ENCODE assay signal across 1 cellular context in the genomic region with DNA sequence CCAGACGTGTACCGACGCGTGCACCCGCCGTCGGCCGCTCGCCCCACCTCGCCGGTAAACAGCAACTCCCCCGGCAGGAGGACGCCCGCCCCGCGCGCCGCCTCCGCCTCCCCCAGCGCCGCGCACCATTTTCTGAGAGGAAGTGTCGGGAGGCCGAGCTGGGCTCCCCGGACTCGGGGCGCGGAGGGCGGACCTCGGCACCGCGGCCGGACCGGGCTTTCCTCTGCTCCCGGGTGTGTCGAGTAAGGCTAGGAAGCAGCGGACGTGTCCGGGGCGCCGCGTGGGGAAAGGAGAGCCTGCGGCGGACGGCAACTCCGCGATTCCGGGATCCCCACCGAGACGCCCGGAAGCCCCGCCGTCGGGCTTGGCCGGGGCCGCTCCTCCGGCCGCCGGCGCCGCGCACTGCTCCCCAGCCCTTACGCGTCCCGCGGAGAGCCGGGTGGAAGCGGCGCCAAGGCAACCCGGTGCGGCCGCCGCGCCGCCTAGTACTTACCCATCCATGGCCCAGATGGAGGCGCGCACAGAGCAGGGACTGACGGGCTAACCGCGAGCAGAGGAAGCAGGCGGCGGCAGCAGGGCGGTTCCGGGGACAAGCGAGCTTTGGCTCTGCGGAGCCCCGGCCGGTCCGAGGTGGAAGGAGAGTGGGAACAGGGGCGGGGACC.
TF ChIP-seq lines count a peak whose summit lies in the region.

A gene with protein sequence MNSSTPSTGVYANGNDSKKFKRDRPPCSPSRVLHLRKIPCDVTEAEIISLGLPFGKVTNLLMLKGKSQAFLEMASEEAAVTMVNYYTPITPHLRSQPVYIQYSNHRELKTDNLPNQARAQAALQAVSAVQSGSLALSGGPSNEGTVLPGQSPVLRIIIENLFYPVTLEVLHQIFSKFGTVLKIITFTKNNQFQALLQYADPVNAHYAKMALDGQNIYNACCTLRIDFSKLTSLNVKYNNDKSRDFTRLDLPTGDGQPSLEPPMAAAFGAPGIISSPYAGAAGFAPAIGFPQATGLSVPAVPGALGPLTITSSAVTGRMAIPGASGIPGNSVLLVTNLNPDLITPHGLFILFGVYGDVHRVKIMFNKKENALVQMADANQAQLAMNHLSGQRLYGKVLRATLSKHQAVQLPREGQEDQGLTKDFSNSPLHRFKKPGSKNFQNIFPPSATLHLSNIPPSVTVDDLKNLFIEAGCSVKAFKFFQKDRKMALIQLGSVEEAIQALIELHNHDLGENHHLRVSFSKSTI (minus strand): TSS at position 643 of the 662 bp plus-strand sequence. CDS start 35,754 bp downstream, outside the sequence.

TF ChIP-seq in WTC11, 78 proteins besides CTCF, POLR2A, EP300 and RAD21 (continued from another document):
- TF ChIP-seq, protein P1, sequence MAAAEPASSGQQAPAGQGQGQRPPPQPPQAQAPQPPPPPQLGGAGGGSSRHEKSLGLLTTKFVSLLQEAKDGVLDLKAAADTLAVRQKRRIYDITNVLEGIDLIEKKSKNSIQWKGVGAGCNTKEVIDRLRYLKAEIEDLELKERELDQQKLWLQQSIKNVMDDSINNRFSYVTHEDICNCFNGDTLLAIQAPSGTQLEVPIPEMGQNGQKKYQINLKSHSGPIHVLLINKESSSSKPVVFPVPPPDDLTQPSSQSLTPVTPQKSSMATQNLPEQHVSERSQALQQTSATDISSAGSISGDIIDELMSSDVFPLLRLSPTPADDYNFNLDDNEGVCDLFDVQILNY (CRISPR knock-in tag; IDR thresholded peaks at IDR 0.05), result peak; percentile 67
- TF ChIP-seq, protein P2, sequence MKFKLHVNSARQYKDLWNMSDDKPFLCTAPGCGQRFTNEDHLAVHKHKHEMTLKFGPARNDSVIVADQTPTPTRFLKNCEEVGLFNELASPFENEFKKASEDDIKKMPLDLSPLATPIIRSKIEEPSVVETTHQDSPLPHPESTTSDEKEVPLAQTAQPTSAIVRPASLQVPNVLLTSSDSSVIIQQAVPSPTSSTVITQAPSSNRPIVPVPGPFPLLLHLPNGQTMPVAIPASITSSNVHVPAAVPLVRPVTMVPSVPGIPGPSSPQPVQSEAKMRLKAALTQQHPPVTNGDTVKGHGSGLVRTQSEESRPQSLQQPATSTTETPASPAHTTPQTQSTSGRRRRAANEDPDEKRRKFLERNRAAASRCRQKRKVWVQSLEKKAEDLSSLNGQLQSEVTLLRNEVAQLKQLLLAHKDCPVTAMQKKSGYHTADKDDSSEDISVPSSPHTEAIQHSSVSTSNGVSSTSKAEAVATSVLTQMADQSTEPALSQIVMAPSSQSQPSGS (CRISPR knock-in tag; IDR thresholded peaks at IDR 0.05; ENCODE audit: borderline replicate concordance, low read depth), result no peak
- TF ChIP-seq FOXP1 (CRISPR knock-in tag; IDR thresholded peaks at IDR 0.05; ENCODE audit: borderline replicate concordance), result peak; percentile 66; the same call in 1 of the 2 replicates
- no peak for TF ChIP-seq NFATC4 (CRISPR knock-in tag; IDR thresholded peaks at IDR 0.05)
- peak; percentile 44; the same call in 1 of the 2 replicates for TF ChIP-seq ZNF232 (CRISPR knock-in tag; IDR thresholded peaks at IDR 0.05)
- TF ChIP-seq SP1 (CRISPR knock-in tag; conservative IDR thresholded peaks at IDR 0.05), result peak; percentile 32; the same call in 1 of the 2 replicates
- TF ChIP-seq CREB1 (CRISPR knock-in tag; IDR thresholded peaks at IDR 0.05), result 0 out of 2 replicates have a peak, but pooled peaks have one; percentile 41
- TF ChIP-seq, protein P3, sequence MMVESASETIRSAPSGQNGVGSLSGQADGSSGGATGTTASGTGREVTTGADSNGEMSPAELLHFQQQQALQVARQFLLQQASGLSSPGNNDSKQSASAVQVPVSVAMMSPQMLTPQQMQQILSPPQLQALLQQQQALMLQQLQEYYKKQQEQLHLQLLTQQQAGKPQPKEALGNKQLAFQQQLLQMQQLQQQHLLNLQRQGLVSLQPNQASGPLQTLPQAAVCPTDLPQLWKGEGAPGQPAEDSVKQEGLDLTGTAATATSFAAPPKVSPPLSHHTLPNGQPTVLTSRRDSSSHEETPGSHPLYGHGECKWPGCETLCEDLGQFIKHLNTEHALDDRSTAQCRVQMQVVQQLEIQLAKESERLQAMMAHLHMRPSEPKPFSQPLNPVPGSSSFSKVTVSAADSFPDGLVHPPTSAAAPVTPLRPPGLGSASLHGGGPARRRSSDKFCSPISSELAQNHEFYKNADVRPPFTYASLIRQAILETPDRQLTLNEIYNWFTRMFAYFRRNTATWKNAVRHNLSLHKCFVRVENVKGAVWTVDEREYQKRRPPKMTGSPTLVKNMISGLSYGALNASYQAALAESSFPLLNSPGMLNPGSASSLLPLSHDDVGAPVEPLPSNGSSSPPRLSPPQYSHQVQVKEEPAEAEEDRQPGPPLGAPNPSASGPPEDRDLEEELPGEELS (CRISPR knock-in tag; IDR thresholded peaks at IDR 0.05), result peak; percentile 60; the same call in 1 of the 2 replicates
- TF ChIP-seq, protein P4, sequence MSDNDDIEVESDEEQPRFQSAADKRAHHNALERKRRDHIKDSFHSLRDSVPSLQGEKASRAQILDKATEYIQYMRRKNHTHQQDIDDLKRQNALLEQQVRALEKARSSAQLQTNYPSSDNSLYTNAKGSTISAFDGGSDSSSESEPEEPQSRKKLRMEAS (CRISPR knock-in tag; IDR thresholded peaks at IDR 0.05), result peak; percentile 27; the same call in 1 of the 2 replicates
